Comparison of ENCODE assay signal across 15 cellular contexts in genomic region chr4:3713817-3714641, GRCh38. TPM values are rescaled to one million over a fixed set of nuclear protein-coding genes. Genes with fewer than 3 reads are reported as not detected.
"Had no signal": no experiment of that assay in that cellular context is flagged by ENCODE, and none has a peak within 500 bp of the region (broad histone marks: within the 10 kb centered on the region; RNA-seq: fewer than 3 reads in every experiment).

No MANE protein-coding gene starts in this region.

- H3K27me3 ChIP-seq: ovary, right lobe of liver, tibial nerve had no signal

- H3K9me3 ChIP-seq: ovary, right lobe of liver had no signal

- ATAC-seq: effector memory CD8-positive, alpha-beta T cell; gastroesophageal sphincter; left colon; right lobe of liver; stimulated activated memory B cell treated with anti-CD40 and anti-IgM and Interleukin-4, amounts not matched to agents 10 μg/mL and 1 μg/mL and 100 μg/mL, for 72 hours had no signal

- H3K27ac ChIP-seq: epithelial cell of prostate, esophagus muscularis mucosa, gastroesophageal sphincter, ovary, right lobe of liver, tibial nerve had no signal

- DNase-seq: effector memory CD8-positive, alpha-beta T cell; immature natural killer cell; left colon; natural killer cell; nucleus accumbens; stimulated activated CD4-positive, alpha-beta T cell treated with anti-CD3 and anti-CD28 coated beads, Interleukin-15, amount 100 ng/mL, for 24 hours; stimulated activated CD4-positive, alpha-beta T cell treated with anti-CD3 and anti-CD28 coated beads, Interleukin-1b, Interleukin-23, amount 100 ng/mL, for 48 hours; stimulated activated CD4-positive, alpha-beta T cell treated with anti-CD3 and anti-CD28 coated beads, Interleukin-4, amount 100 ng/mL, for 24 hours had no signal

- H3K4me1 ChIP-seq: esophagus muscularis mucosa, gastroesophageal sphincter, right lobe of liver, tibial nerve had no signal

- H3K4me3 ChIP-seq: esophagus muscularis mucosa, gastroesophageal sphincter, ovary, right lobe of liver, tibial nerve had no signal

- H3K36me3 ChIP-seq: esophagus muscularis mucosa, gastroesophageal sphincter, ovary, right lobe of liver, tibial nerve had no signal

RNA-seq across cellular contexts. Expression of gene ADRA2C, which starts 52.2 kb away (rescaled TPM):
- total RNA-seq: natural killer cell had no signal
- polyA plus RNA-seq: immature natural killer cell had no signal
